24 cellular contexts compared by ENCODE assay signal in the genomic region with DNA sequence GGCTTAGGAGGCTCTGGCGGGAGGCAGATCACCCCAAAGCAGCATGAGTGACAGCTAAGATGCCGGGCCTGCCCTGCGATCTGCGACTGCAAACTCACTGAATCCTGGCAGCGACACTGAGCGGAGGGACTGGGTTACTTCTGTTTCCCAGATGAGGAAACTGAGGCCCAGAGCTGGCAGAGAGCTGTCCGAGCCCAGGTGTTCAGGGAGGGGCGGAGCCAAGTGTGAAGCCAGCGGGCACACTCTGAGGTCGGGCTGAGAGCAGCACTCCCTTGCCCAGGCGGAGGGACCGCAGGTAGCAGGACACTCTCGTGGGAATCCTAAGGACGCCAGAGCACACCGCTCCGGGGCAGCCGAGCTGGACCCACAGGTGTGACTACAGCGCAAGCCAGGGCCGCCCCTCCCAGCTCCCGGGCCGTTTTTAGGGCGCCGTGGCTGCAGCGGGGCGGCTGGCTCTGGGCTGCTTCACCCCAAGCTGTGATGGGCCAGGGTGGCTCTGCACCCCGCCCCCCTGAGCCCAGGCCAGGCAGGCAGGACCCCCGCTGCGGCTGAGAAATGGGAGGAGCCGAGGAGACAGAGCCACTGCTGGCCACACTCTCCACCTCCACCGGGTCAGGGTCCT. TPM values are rescaled to one million over a fixed set of nuclear protein-coding genes. Genes with fewer than 3 reads are reported as not detected.
DNase-seq lines count a peak whose midpoint lies in the region; ATAC-seq, FAIRE-seq and TF ChIP-seq lines count a peak whose summit lies in the region.
"Had no signal": no experiment of that assay in that cellular context is flagged by ENCODE, and none has a peak within 500 bp of the region (broad histone marks: within the 10 kb centered on the region; RNA-seq: fewer than 3 reads in every experiment).

No MANE protein-coding gene starts in this region.

- H3K4me1 Mint-ChIP-seq in Caco-2 (ENCODE audit: low read depth, unreplicated experiment) (peaks cover 24% of the 10 kb centered on the region), WTC11 (peaks cover 21% of the 10 kb centered on the region), nephron progenitor cell (peaks cover 32% of the 10 kb centered on the region)

- no peak for FAIRE-seq in A549 (lab: Jason Lieb, UNC)
- no peak for FAIRE-seq in D721Med (lab: Jason Lieb, UNC)

- H3K4me1 ChIP-seq in A549 (peaks cover 46% of the 10 kb centered on the region), Caco-2 (peaks cover 11% of the 10 kb centered on the region)
- H3K4me1 ChIP-seq: lower lobe of right lung, psoas muscle, uterus had no signal

- BruUV-seq in Caco-2 (replicated peaks; lab: Mats Ljungman, UMichigan): no TSS peak

- WGBS in A549 (ENCODE audit: missing lambda C conversion rate): 87% methylated on average over 25 of the region's 30 CpGs

- H3K4me2 ChIP-seq in A549: no peak overlapping the region

- DNase-seq in A549 (ENCODE audit: low read depth in 1 of 2, low spot score in 1 of 2) (no peak), Caco-2 (peak in 1 of 2 experiments; percentile 22), WTC11 (ENCODE audit: low spot score) (no peak), nephron progenitor cell (peak; percentile 39), kidney tubule cell (ENCODE audit: low spot score) (no peak), D721Med (ENCODE audit: insufficient read length, low spot score) (no peak)
- DNase-seq: activated CD4-positive, alpha-beta T cell treated with anti-CD3 and anti-CD28 coated beads for 48 hours; activated naive CD4-positive, alpha-beta T cell treated with anti-CD3 and anti-CD28 coated beads for 36 hours; activated T-cell treated with anti-CD3 and anti-CD28 coated beads, Interleukin-2, amount 50 U/mL, for 72 hours; CD8-positive, alpha-beta T cell; DMS79 treated with DMSO at 0.1 percent for 48 hours; dorsolateral prefrontal cortex; GOT3; hippocampal formation; IMR-90; lower lobe of right lung; NCI-H1694; NCI-H2227 treated with DMSO at 0.1 percent for 48 hours; psoas muscle; SHP77 treated with DMSO at 0.1 percent for 48 hours; T-cell; uterus had no signal

- H3K36me3 Mint-ChIP-seq in Caco-2 (ENCODE audit: insufficient read depth, unreplicated experiment): peaks cover 22% of the 10 kb centered on the region
- no peaks in the 10 kb centered on the region for H3K36me3 Mint-ChIP-seq in WTC11
- no peaks in the 10 kb centered on the region for H3K36me3 Mint-ChIP-seq in nephron progenitor cell (ENCODE audit: low read depth)
- H3K36me3 Mint-ChIP-seq: CD8-positive, alpha-beta T cell; T-cell had no signal

- no peaks in the 10 kb centered on the region for H3K36me3 ChIP-seq in Caco-2 (ENCODE audit: control insufficient read depth, insufficient read depth, low read length)
- H3K36me3 ChIP-seq: lower lobe of right lung, uterus had no signal

- CTCF ChIA-PET in A549 (lab: Yijun Ruan, JAX): interaction anchor here (1.0 kb wide), 1 partner anchor 57 kb away, joined by 3 read pairs; no protein-coding TSS in a partner anchor
- CTCF ChIA-PET in Caco-2 (lab: Charles Lee): no interaction called here
- CTCF ChIA-PET in WTC11 (lab: Charles Lee): no interaction called here

- H3K27ac Mint-ChIP-seq in Caco-2 (ENCODE audit: unreplicated experiment) (peak overlapping the region; percentile 18), WTC11 (no peak overlapping the region), nephron progenitor cell (no peak overlapping the region)
- H3K27ac Mint-ChIP-seq: activated naive CD4-positive, alpha-beta T cell treated with anti-CD3 and anti-CD28 coated beads for 36 hours; activated T-cell treated with anti-CD3 and anti-CD28 coated beads, Interleukin-2, amount 50 U/mL, for 72 hours; CD8-positive, alpha-beta T cell; T-cell had no signal

- ATAC-seq in A549: no peak
- peak; percentile 11; the same call in 1 of the 2 replicates for ATAC-seq in WTC11
- ATAC-seq in HG02885 (IDR thresholded peaks at IDR 0.05; ENCODE audit: poor library complexity, unreplicated experiment): no peak
- ATAC-seq: activated T-cell treated with anti-CD3 and anti-CD28 coated beads, Interleukin-2, amount 50 U/mL, for 72 hours; CD8-positive, alpha-beta T cell; lower lobe of right lung; psoas muscle; T-cell had no signal

- TF ChIP-seq POLR2A in A549 (IDR thresholded peaks at IDR 0.05; ENCODE audit: low read length): no peak

- intact Hi-C loops in Caco-2 (cut with micrococcal nuclease; ENCODE audit: unreplicated experiment): no loop called here

- no peak for TF ChIP-seq RAD21 in A549 (conservative IDR thresholded peaks at IDR 0.05 in 1 of 2, IDR thresholded peaks at IDR 0.05 in 1 of 2)

- POLR2A ChIA-PET in A549 (lab: Yijun Ruan, JAX) (no interaction called here), Caco-2 (lab: Charles Lee) (no interaction called here), WTC11 (lab: Charles Lee) (no interaction called here)

- H3K4me3 ChIP-seq in A549: no peak overlapping the region
- H3K4me3 ChIP-seq in Caco-2 (ENCODE audit: low read depth, low read length): no peak overlapping the region
- H3K4me3 ChIP-seq: dorsolateral prefrontal cortex, lower lobe of right lung, psoas muscle, uterus had no signal

- H3K9me3 ChIP-seq in A549 (no peaks in the 10 kb centered on the region), Caco-2 (no peaks in the 10 kb centered on the region)
- H3K9me3 ChIP-seq: lower lobe of right lung, psoas muscle, uterus had no signal

- H3K4me3 Mint-ChIP-seq in Caco-2 (ENCODE audit: unreplicated experiment): no peak overlapping the region
- H3K4me3 Mint-ChIP-seq in WTC11: no peak overlapping the region
- no peak overlapping the region for H3K4me3 Mint-ChIP-seq in nephron progenitor cell
- H3K4me3 Mint-ChIP-seq: activated naive CD4-positive, alpha-beta T cell treated with anti-CD3 and anti-CD28 coated beads for 36 hours; activated T-cell treated with anti-CD3 and anti-CD28 coated beads, Interleukin-2, amount 50 U/mL, for 72 hours; CD8-positive, alpha-beta T cell; T-cell had no signal

- TF ChIP-seq EP300 in A549 (IDR thresholded peaks at IDR 0.05): no peak

- H3K27ac ChIP-seq in A549: peak overlapping the region; percentile 45 to 96; a peak in 5 of 6 replicates
- H3K27ac ChIP-seq: dorsolateral prefrontal cortex, epithelial cell of prostate, lower lobe of right lung, psoas muscle, uterus had no signal

- no peak for TF ChIP-seq CTCF in A549 (IDR thresholded peaks at IDR 0.05)
- no peak for TF ChIP-seq CTCF in Caco-2 (IDR thresholded peaks at IDR 0.05; ENCODE audit: insufficient read depth in 1 of 2, low read depth in 1 of 2, low read length in 1 of 2, severe bottlenecking in 1 of 2, unreplicated experiment in 1 of 2)
- TF ChIP-seq CTCF in WTC11 (IDR thresholded peaks at IDR 0.05): no peak
- TF ChIP-seq CTCF in nephron progenitor cell (IDR thresholded peaks at IDR 0.05): no peak
- no peak for TF ChIP-seq CTCF in D721Med (IDR thresholded peaks at IDR 0.05; ENCODE audit: insufficient read depth, missing control alignments)

- no peaks in the 10 kb centered on the region for H3K27me3 ChIP-seq in Caco-2 (replicated peaks; ENCODE audit: control insufficient read depth, insufficient read depth, low read length)
- H3K27me3 ChIP-seq: uterus had no signal

- H3K9me3 Mint-ChIP-seq in Caco-2 (ENCODE audit: unreplicated experiment): no peaks in the 10 kb centered on the region
- H3K9me3 Mint-ChIP-seq in WTC11: no peaks in the 10 kb centered on the region
- H3K9me3 Mint-ChIP-seq in nephron progenitor cell: no peaks in the 10 kb centered on the region
- H3K9me3 Mint-ChIP-seq: activated naive CD4-positive, alpha-beta T cell treated with anti-CD3 and anti-CD28 coated beads for 36 hours; activated T-cell treated with anti-CD3 and anti-CD28 coated beads, Interleukin-2, amount 50 U/mL, for 72 hours; CD8-positive, alpha-beta T cell; T-cell had no signal

- no peaks in the 10 kb centered on the region for H3K27me3 Mint-ChIP-seq in Caco-2 (ENCODE audit: insufficient read depth, unreplicated experiment)
- peaks cover 13% of the 10 kb centered on the region for H3K27me3 Mint-ChIP-seq in WTC11 (ENCODE audit: low read depth)
- H3K27me3 Mint-ChIP-seq in nephron progenitor cell (ENCODE audit: low read depth, poor library complexity): peaks cover 19% of the 10 kb centered on the region

TF ChIP-seq in A549, 52 proteins besides CTCF, POLR2A, EP300 and RAD21:
- peak; percentile 22; the same call in 1 of the 2 replicates for TF ChIP-seq EHF (CRISPR knock-in tag; IDR thresholded peaks at IDR 0.05)
- no peak for TF ChIP-seq ESRRA (IDR thresholded peaks at IDR 0.05; ENCODE audit: borderline replicate concordance, low read length)

TF ChIP-seq in WTC11, 78 proteins besides CTCF, POLR2A, EP300 and RAD21:
- TF ChIP-seq TEAD1 (CRISPR knock-in tag; IDR thresholded peaks at IDR 0.05) (0 out of 2 replicates have a peak, but pooled peaks have one; percentile 23), ZNF121 (CRISPR knock-in tag; IDR thresholded peaks at IDR 0.05) (peak; percentile 51; the same call in 1 of the 2 replicates), FOXJ3 (CRISPR knock-in tag; IDR thresholded peaks at IDR 0.05; ENCODE audit: borderline replicate concordance) (no peak), MXD4 (CRISPR knock-in tag; IDR thresholded peaks at IDR 0.05; ENCODE audit: borderline replicate concordance) (no peak), FOXK1 (CRISPR knock-in tag; IDR thresholded peaks at IDR 0.05) (no peak)

RNA-seq across cellular contexts. Expression of a gene that starts 27.4 kb away (rescaled TPM):
- 6.2 and 9.1 TPM in 2 replicates for polyA plus RNA-seq in A549 (2011; rRNA removed)
- 19.6 and 30.3 TPM in 2 replicates for polyA plus RNA-seq in A549 (2012; cell fraction: cytosol; rRNA removed)
- polyA plus RNA-seq in A549 (2012; cell fraction: nucleus; rRNA removed): 44.1 and 63.4 TPM in 2 replicates
- polyA plus RNA-seq in A549 (2017; fragmentation: RNase III; extraction: RNeasy Plus Mini Kit Qiagen cat#74134 plus additional on column Dnase treatment): 7.2 to 8.7 TPM (median 7.9 TPM) in 3 replicates
- 3.6 and 3.7 TPM in 2 replicates for polyA minus RNA-seq in A549 (2011; rRNA and poly(A)+ RNA removed)
- total RNA-seq in Caco-2 (2022): 3.6 and 4.6 TPM in 2 replicates
- 58.8 to 67.1 TPM (median 62.1 TPM) in 3 replicates for total RNA-seq in WTC11 (2021)
- total RNA-seq: activated naive CD4-positive, alpha-beta T cell treated with anti-CD3 and anti-CD28 coated beads for 36 hours; activated T-cell treated with anti-CD3 and anti-CD28 coated beads, Interleukin-2, amount 50 U/mL, for 72 hours had no signal

RNA-seq across cellular contexts. Expression of a gene that starts 38.8 kb away (rescaled TPM):
- polyA plus RNA-seq in A549 (2011; rRNA removed) (15.1 and 18.4 TPM in 2 replicates), A549 (2017; fragmentation: RNase III; extraction: RNeasy Plus Mini Kit Qiagen cat#74134 plus additional on column Dnase treatment) (37.7 to 49.2 TPM (median 46.2 TPM) in 3 replicates)
- polyA plus RNA-seq in A549 (2012; cell fraction: cytosol; rRNA removed): 43.7 and 65.4 TPM in 2 replicates
- 271 and 363 TPM in 2 replicates for polyA plus RNA-seq in A549 (2012; cell fraction: nucleus; rRNA removed)
- 13.4 and 13.5 TPM in 2 replicates for polyA minus RNA-seq in A549 (2011; rRNA and poly(A)+ RNA removed)
- total RNA-seq in Caco-2 (2022) (61.1 and 63.8 TPM in 2 replicates), WTC11 (2021) (55.5 to 67.8 TPM (median 62.5 TPM) in 3 replicates)

Comparison
In these comparisons a context has a peak if more than half of its experiments do, and no peak if none do; other contexts are left out.
1. RNA of a gene that starts 27.4 kb away (total RNA-seq): 58.8 to 67.1 TPM in WTC11; 3.6 to 4.6 TPM in Caco-2; every median in the first group is over 10 times any median in the second.